In the genomic region with DNA sequence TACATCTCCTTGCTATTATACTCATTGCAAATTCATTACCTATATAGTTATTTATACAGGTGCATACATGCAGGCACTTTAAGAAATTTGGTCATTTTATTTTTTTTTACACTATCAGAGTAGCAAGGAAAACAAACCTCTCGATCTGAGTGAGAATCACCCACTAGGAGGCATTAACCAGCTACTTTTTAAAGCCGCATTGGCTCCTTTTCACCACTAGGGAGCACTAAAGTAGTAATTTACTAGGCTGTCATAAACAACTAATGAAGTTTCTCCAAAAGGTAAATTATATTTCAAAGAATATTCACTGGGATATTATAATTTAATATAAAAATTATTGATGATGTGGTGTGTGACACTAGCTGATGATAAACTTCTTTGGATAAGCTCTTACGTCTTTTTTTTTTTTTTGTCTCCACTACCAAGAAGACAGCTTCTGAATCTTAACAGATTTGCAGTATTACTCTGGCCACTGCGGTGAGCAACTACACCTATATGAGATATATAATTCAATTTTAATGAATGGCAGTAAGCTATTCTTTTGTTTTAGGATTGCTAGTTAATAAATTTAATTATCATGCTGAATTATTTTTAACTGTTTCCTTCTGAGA, we compare ENCODE assay signal across 8 cellular contexts.
DNase-seq lines count a peak whose midpoint lies in the region; ATAC-seq and TF ChIP-seq lines count a peak whose summit lies in the region.

No MANE protein-coding gene starts in this region.

- H3K27me3 Mint-ChIP-seq in CD14-positive monocyte (ENCODE audit: low read depth in 3 of 3) = peaks cover 0 to 5% (median 0%) of the 10 kb centered on the region in 3 donors

- H3K36me3 Mint-ChIP-seq in CD14-positive monocyte = no peaks in the 10 kb centered on the region

- no peak for DNase-seq in CD14-positive monocyte (ENCODE audit: low spot score)
- peak; percentile 33 for DNase-seq in NCI-H1436 treated with DMSO at 0.1 percent for 48 hours (lab: John Stamatoyannopoulos, UW)
- DNase-seq in SKM-1 treated with dmso at 0.1 percent for 144 hours (lab: John Stamatoyannopoulos, UW; ENCODE audit: unreplicated experiment) = peak; percentile 67
- DNase-seq in fibroblast of villous mesenchyme (ENCODE audit: low read depth) = peak; percentile 47
- DNase-seq in renal cortical epithelial cell (ENCODE audit: low read depth) = peak; percentile 66
- no peak for DNase-seq in stimulated activated CD4-positive, alpha-beta T cell treated with anti-CD3 and anti-CD28 coated beads, Interleukin-2, amount 100 ng/mL, for 24 hours

- H3K4me3 Mint-ChIP-seq in CD14-positive monocyte = no peak overlapping the region

- H3K4me3 ChIP-seq in fibroblast of villous mesenchyme (ENCODE audit: low read depth, low read length) = no peak overlapping the region

- H3K4me1 Mint-ChIP-seq in CD14-positive monocyte = no peaks in the 10 kb centered on the region

- TF ChIP-seq CTCF in CD14-positive monocyte (IDR thresholded peaks at IDR 0.05) (peak; percentile 68), fibroblast of villous mesenchyme (IDR thresholded peaks at IDR 0.05; ENCODE audit: insufficient read depth, low read depth, low read length) (peak; percentile 87)

- intact Hi-C loops in CD14-positive monocyte (cut with micrococcal nuclease) = no loop called here

- ATAC-seq in GM18519 (IDR thresholded peaks at IDR 0.05; ENCODE audit: low FRiP score, unreplicated experiment) (peak; percentile 98), HG02884 (IDR thresholded peaks at IDR 0.05; ENCODE audit: unreplicated experiment) (peak; percentile 97)

- H3K27ac Mint-ChIP-seq in CD14-positive monocyte = no peak overlapping the region

- H3K9me3 Mint-ChIP-seq in CD14-positive monocyte = no peaks in the 10 kb centered on the region

Comparison
In these comparisons a context has a peak if more than half of its experiments do, and no peak if none do; other contexts are left out.
1. DNase-seq: peak in NCI-H1436 treated with DMSO at 0.1 percent for 48 hours (single experiment), SKM-1 treated with dmso at 0.1 percent for 144 hours (single experiment), fibroblast of villous mesenchyme (single experiment) and renal cortical epithelial cell (single experiment); none in CD14-positive monocyte (single experiment) and stimulated activated CD4-positive, alpha-beta T cell treated with anti-CD3 and anti-CD28 coated beads, Interleukin-2, amount 100 ng/mL, for 24 hours (0 of 2).